In the genomic region with DNA sequence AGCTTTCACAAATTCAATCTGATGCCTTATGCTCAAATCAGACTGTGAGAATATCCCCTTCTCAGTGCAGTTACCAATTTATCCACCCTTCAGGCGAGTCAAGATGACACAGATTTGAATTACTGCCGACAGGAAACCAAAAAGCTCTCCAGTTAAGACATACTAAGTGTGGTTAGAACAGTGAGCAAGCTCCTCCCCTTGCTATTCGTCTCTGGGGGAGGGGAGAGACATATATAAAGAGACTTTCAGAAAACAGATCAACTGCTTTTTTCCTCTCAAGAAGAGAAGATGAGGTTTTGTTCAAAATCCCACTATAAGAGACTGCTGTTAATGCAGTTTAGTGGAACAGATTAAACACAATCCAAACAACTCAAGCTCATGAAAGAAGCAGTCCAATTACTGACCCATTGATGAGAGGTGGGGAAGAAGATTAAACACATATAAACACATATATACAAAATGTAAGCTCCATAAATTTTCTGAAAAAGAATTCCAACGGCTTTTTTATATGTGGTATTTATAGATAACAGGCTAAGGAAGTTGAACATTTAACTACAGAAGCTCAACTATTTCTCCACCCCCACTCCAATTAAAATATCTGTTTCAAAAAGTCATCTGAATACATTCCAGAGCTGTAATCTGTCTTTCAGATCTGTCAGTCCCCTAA, we compare ENCODE assay signal across 8 cellular contexts.
DNase-seq lines count a peak whose midpoint lies in the region; ATAC-seq and TF ChIP-seq lines count a peak whose summit lies in the region.

No MANE protein-coding gene starts in this region.

- H3K9ac ChIP-seq in SK-N-MC (ENCODE audit: insufficient read length), result peak overlapping the region; percentile 51

- H3K36me3 ChIP-seq in SK-N-MC (ENCODE audit: insufficient read depth, low read length), result no peaks in the 10 kb centered on the region

- ATAC-seq in HG02884 (IDR thresholded peaks at IDR 0.05; ENCODE audit: unreplicated experiment), result peak; percentile 52

- H3K27ac ChIP-seq in SK-N-MC, result peak overlapping the region; percentile 98

- no peaks in the 10 kb centered on the region for H3K9me3 ChIP-seq in SK-N-MC (ENCODE audit: low read depth, low read length)

- TF ChIP-seq CTCF in GM13977 (IDR thresholded peaks at IDR 0.05; ENCODE audit: extremely low read depth, insufficient read depth, missing control alignments), result no peak

- DNase-seq in GM13977 (ENCODE audit: low spot score) (peak; percentile 82), SK-N-MC (ENCODE audit: low read depth, low spot score) (peak; percentile 95), astrocyte of the hippocampus (ENCODE audit: low read depth, low spot score) (peak; percentile 63), inferior parietal cortex (ENCODE audit: extremely low spot score) (peak; percentile 69), NCI-H128 (lab: John Stamatoyannopoulos, UW; ENCODE audit: unreplicated experiment) (no peak), NCI-H748 treated with DMSO at 0.1 percent for 48 hours (lab: John Stamatoyannopoulos, UW) (no peak)
- peak; percentile 24 for DNase-seq in stimulated activated CD8-positive, alpha-beta memory T cell treated with anti-CD3 and anti-CD28 coated beads, Interleukin-15, amount 100 ng/mL, for 1 hour (ENCODE audit: low read depth)

- in situ Hi-C loops in GM13977 (cut with MboI; ENCODE audit: low pct_unique_long_range_greater_than_20kb, low sequenced_read_pairs, unreplicated experiment), result no loop called here

- H3K4me3 ChIP-seq in SK-N-MC, result peak overlapping the region; percentile 75

Comparison
In these comparisons a context has a peak if more than half of its experiments do, and no peak if none do; other contexts are left out.
1. DNase-seq: peak in GM13977 (single experiment), SK-N-MC (single experiment), astrocyte of the hippocampus (single experiment), inferior parietal cortex (single experiment) and stimulated activated CD8-positive, alpha-beta memory T cell treated with anti-CD3 and anti-CD28 coated beads, Interleukin-15, amount 100 ng/mL, for 1 hour (single experiment); none in NCI-H128 (single experiment) and NCI-H748 treated with DMSO at 0.1 percent for 48 hours (single experiment).